ENCODE assay signal across 8 cellular contexts in genomic region chr1:32241011-32241763, GRCh38. TPM values are rescaled to one million over a fixed set of nuclear protein-coding genes. Genes with fewer than 3 reads are reported as not detected.
A peak's percentile ranks its signal among the peaks of the same experiment; 100 is the strongest.
DNase-seq lines count a peak whose midpoint lies in the region; ATAC-seq, FAIRE-seq and TF ChIP-seq lines count a peak whose summit lies in the region.

No MANE protein-coding gene starts in this region.

- no peaks in the 10 kb centered on the region for H3K27me3 ChIP-seq in neural progenitor cell

- H4K20me1 ChIP-seq in neural progenitor cell (ENCODE audit: low read depth) = no peaks in the 10 kb centered on the region

- peaks cover 5% of the 10 kb centered on the region for H3K4me1 Mint-ChIP-seq in activated T-helper 17 cell treated with anti-CD3 and anti-CD28 coated beads, Interleukin-2, amount 50 U/mL, for 72 hours
- peaks cover 24% of the 10 kb centered on the region for H3K4me1 Mint-ChIP-seq in neural progenitor cell

- no peaks in the 10 kb centered on the region for H3K36me3 ChIP-seq in neural progenitor cell

- H3K4me3 ChIP-seq in neural progenitor cell = peak overlapping the region; percentile 65

- peak; percentile 75 for ATAC-seq in activated T-helper 17 cell treated with anti-CD3 and anti-CD28 coated beads, Interleukin-2, amount 50 U/mL, for 72 hours (replicated peaks)
- ATAC-seq in GM21528 (IDR thresholded peaks at IDR 0.05; ENCODE audit: low FRiP score, unreplicated experiment) = no peak

- H3K4me1 ChIP-seq in neural progenitor cell = peaks cover 28% of the 10 kb centered on the region

- peak overlapping the region; percentile 48 for H2AFZ ChIP-seq in neural progenitor cell (replicated peaks)

- no peak overlapping the region for H3K27ac ChIP-seq in neural progenitor cell

- H3F3A ChIP-seq in neural progenitor cell (ENCODE audit: low read depth) = peaks cover 41% of the 10 kb centered on the region

- no peaks in the 10 kb centered on the region for H3K9me3 ChIP-seq in neural progenitor cell (ENCODE audit: low read depth)

- peak overlapping the region; percentile 38 for H3K27ac Mint-ChIP-seq in activated T-helper 17 cell treated with anti-CD3 and anti-CD28 coated beads, Interleukin-2, amount 50 U/mL, for 72 hours
- H3K27ac Mint-ChIP-seq in neural progenitor cell = no peak overlapping the region

- no peaks in the 10 kb centered on the region for H3K27me3 Mint-ChIP-seq in activated T-helper 17 cell treated with anti-CD3 and anti-CD28 coated beads, Interleukin-2, amount 50 U/mL, for 72 hours
- peaks cover 6% of the 10 kb centered on the region for H3K27me3 Mint-ChIP-seq in neural progenitor cell (ENCODE audit: insufficient read depth, low read depth)

- peaks cover 36% of the 10 kb centered on the region for H3K79me2 ChIP-seq in neural progenitor cell (ENCODE audit: low read depth)

- FAIRE-seq in GM18507 (lab: Jason Lieb, UNC) = peak; percentile 63

- no peak overlapping the region for H3K9ac ChIP-seq in neural progenitor cell

- DNase-seq in AML-193 (lab: John Stamatoyannopoulos, UW) = peak; percentile 8 to 17
- DNase-seq in GM18507 (ENCODE audit: extremely low spot score, insufficient read length, low read depth) = no peak
- DNase-seq in NCI-H2107 (lab: John Stamatoyannopoulos, UW) = peak; percentile 47
- peak; percentile 61 for DNase-seq in globus pallidus (ENCODE audit: low spot score)
- DNase-seq in neural progenitor cell (ENCODE audit: low spot score) = peak; percentile 77
- no peak for DNase-seq in NCI-H446 treated with DMSO at 0.1 percent for 48 hours (lab: John Stamatoyannopoulos, UW)

- peak overlapping the region; percentile 86 for H3K4me3 Mint-ChIP-seq in activated T-helper 17 cell treated with anti-CD3 and anti-CD28 coated beads, Interleukin-2, amount 50 U/mL, for 72 hours
- peak overlapping the region; percentile 91 for H3K4me3 Mint-ChIP-seq in neural progenitor cell

- peak overlapping the region; percentile 97 for H3K4me2 ChIP-seq in neural progenitor cell

- H3K9me3 Mint-ChIP-seq in activated T-helper 17 cell treated with anti-CD3 and anti-CD28 coated beads, Interleukin-2, amount 50 U/mL, for 72 hours = no peaks in the 10 kb centered on the region
- H3K9me3 Mint-ChIP-seq in neural progenitor cell = no peaks in the 10 kb centered on the region

- TF ChIP-seq CTCF in neural progenitor cell (IDR thresholded peaks at IDR 0.05) = no peak

- H3K36me3 Mint-ChIP-seq in activated T-helper 17 cell treated with anti-CD3 and anti-CD28 coated beads, Interleukin-2, amount 50 U/mL, for 72 hours (ENCODE audit: low read depth) = no peaks in the 10 kb centered on the region
- peaks cover under 1% of the 10 kb centered on the region for H3K36me3 Mint-ChIP-seq in neural progenitor cell

RNA-seq across cellular contexts. Expression of gene FAM167B, which starts 5.8 kb away (rescaled TPM):
- total RNA-seq in activated T-helper 17 cell treated with anti-CD3 and anti-CD28 coated beads, Interleukin-2, amount 50 U/mL, for 72 hours = 1 to 10 TPM in 1 of 2 donors, under 1 TPM in 1; 0.99 to 1.1 TPM
- 0.17 and 5.3 TPM in 2 replicates for total RNA-seq in neural progenitor cell (ENCODE audit: low replicate concordance)

RNA-seq across cellular contexts. Expression of gene LCK, which starts 9.9 kb away (rescaled TPM):
- total RNA-seq in activated T-helper 17 cell treated with anti-CD3 and anti-CD28 coated beads, Interleukin-2, amount 50 U/mL, for 72 hours = 100 to 1,000 TPM; 228 to 323 TPM
- total RNA-seq in neural progenitor cell (ENCODE audit: low replicate concordance) = 0.32 and 0.77 TPM in 2 replicates

RNA-seq across cellular contexts. Expression of gene EIF3I, which starts 19.0 kb away (rescaled TPM):
- 100 to 1,000 TPM; 203 to 303 TPM for total RNA-seq in activated T-helper 17 cell treated with anti-CD3 and anti-CD28 coated beads, Interleukin-2, amount 50 U/mL, for 72 hours
- 204 and 220 TPM in 2 replicates for total RNA-seq in neural progenitor cell (ENCODE audit: low replicate concordance)

RNA-seq across cellular contexts. Expression of gene TMEM234, which starts 19.0 kb away (rescaled TPM):
- 10 to 100 TPM; 11.4 to 12.9 TPM for total RNA-seq in activated T-helper 17 cell treated with anti-CD3 and anti-CD28 coated beads, Interleukin-2, amount 50 U/mL, for 72 hours
- 6.0 and 13.7 TPM in 2 replicates for total RNA-seq in neural progenitor cell (ENCODE audit: low replicate concordance)

RNA-seq across cellular contexts. Expression of gene DCDC2B, which starts 32.3 kb away (rescaled TPM):
- under 1 TPM; 0.28 to 0.37 TPM for total RNA-seq in activated T-helper 17 cell treated with anti-CD3 and anti-CD28 coated beads, Interleukin-2, amount 50 U/mL, for 72 hours
- not detected in 2 replicates for total RNA-seq in neural progenitor cell (ENCODE audit: low replicate concordance)

Comparison
In these comparisons a context has a peak if more than half of its experiments do, and no peak if none do; other contexts are left out.
1. DNase-seq: peak in AML-193 (2 of 2), NCI-H2107 (single experiment), globus pallidus (single experiment) and neural progenitor cell (single experiment); none in GM18507 (single experiment) and NCI-H446 treated with DMSO at 0.1 percent for 48 hours (single experiment).
2. RNA of gene LCK, which starts 9.9 kb away (total RNA-seq): 228 to 323 TPM in activated T-helper 17 cell treated with anti-CD3 and anti-CD28 coated beads, Interleukin-2, amount 50 U/mL, for 72 hours; 0.32 to 0.77 TPM in neural progenitor cell; every median in the first group is over 100 times any median in the second.